24 cellular contexts compared by ENCODE assay signal in genomic region chr13:49125964-49126363, GRCh38.
DNase-seq lines count a peak whose midpoint lies in the region; ATAC-seq and TF ChIP-seq lines count a peak whose summit lies in the region.
"Had no signal": no experiment of that assay in that cellular context is flagged by ENCODE, and none has a peak within 500 bp of the region (broad histone marks: within the 10 kb centered on the region; RNA-seq: fewer than 3 reads in every experiment).

No MANE protein-coding gene starts in this region.

- CTCF ChIA-PET in T-cell (lab: Charles Lee): no interaction called here

- no peak overlapping the region for H3K4me3 ChIP-seq in lower leg skin (ENCODE audit: low read depth, poor library complexity, severe bottlenecking)
- H3K4me3 ChIP-seq: BLaER1 had no signal

- 36 to 82% methylated on average over 2 of the region's 2 CpGs for WGBS in lower leg skin, 2 donors

- H3K27me3 Mint-ChIP-seq in natural killer cell (ENCODE audit: low read depth in 2 of 2): no peaks in the 10 kb centered on the region
- no peaks in the 10 kb centered on the region for H3K27me3 Mint-ChIP-seq in natural killer cell treated with Interleukin-12 subunit alpha and Interleukin-12 subunit beta and Interleukin-15 and Interleukin-18, amount 100 ng/mL, for 72 hours
- no peaks in the 10 kb centered on the region for H3K27me3 Mint-ChIP-seq in T-cell
- no peaks in the 10 kb centered on the region for H3K27me3 Mint-ChIP-seq in naive thymus-derived CD8-positive, alpha-beta T cell
- H3K27me3 Mint-ChIP-seq: CD4-positive, alpha-beta memory T cell had no signal

- intact Hi-C loops in natural killer cell (cut with micrococcal nuclease): no loop called here
- intact Hi-C loops in lower leg skin (cut with DNase I; ENCODE audit: low total_unique reads): no loop called here

- ATAC-seq in natural killer cell (peak; percentile 44 to 82 (median 73)), T-cell (replicated peaks in 1 of 4) (no peak), GM19452 (IDR thresholded peaks at IDR 0.05; ENCODE audit: unreplicated experiment) (no peak), HG02642 (IDR thresholded peaks at IDR 0.05; ENCODE audit: poor library complexity, unreplicated experiment) (no peak)
- no peak for ATAC-seq in natural killer cell treated with Interleukin-12 subunit alpha and Interleukin-12 subunit beta and Interleukin-15 and Interleukin-18, amount 100 ng/mL, for 72 hours
- peak; percentile 46 to 56 for ATAC-seq in naive thymus-derived CD8-positive, alpha-beta T cell
- ATAC-seq: Panc1 had no signal

- TF ChIP-seq POLR2A in lower leg skin (IDR thresholded peaks at IDR 0.05): no peak

- H3K9me3 Mint-ChIP-seq in natural killer cell: no peaks in the 10 kb centered on the region
- H3K9me3 Mint-ChIP-seq in natural killer cell treated with Interleukin-12 subunit alpha and Interleukin-12 subunit beta and Interleukin-15 and Interleukin-18, amount 100 ng/mL, for 72 hours: peaks cover 4% of the 10 kb centered on the region
- H3K9me3 Mint-ChIP-seq in T-cell: peaks cover 0 to 5% (median 3%) of the 10 kb centered on the region in 3 donors
- H3K9me3 Mint-ChIP-seq in naive thymus-derived CD8-positive, alpha-beta T cell: peaks cover 0 to 4% (median 0%) of the 10 kb centered on the region in 9 donors
- H3K9me3 Mint-ChIP-seq: CD4-positive, alpha-beta memory T cell had no signal

- H3K4me1 Mint-ChIP-seq in natural killer cell (peaks cover 23 to 25% of the 10 kb centered on the region in 2 donors), T-cell (peaks cover 38 to 51% (median 47%) of the 10 kb centered on the region in 3 donors)
- peaks cover 20 to 22% of the 10 kb centered on the region in 2 donors for H3K4me1 Mint-ChIP-seq in natural killer cell treated with Interleukin-12 subunit alpha and Interleukin-12 subunit beta and Interleukin-15 and Interleukin-18, amount 100 ng/mL, for 72 hours (ENCODE audit: low read depth in 2 of 2)
- peaks cover 21 to 55% (median 33%) of the 10 kb centered on the region in 4 donors for H3K4me1 Mint-ChIP-seq in naive thymus-derived CD8-positive, alpha-beta T cell

- no peak overlapping the region for H3K27ac Mint-ChIP-seq in natural killer cell
- no peak overlapping the region for H3K27ac Mint-ChIP-seq in natural killer cell treated with Interleukin-12 subunit alpha and Interleukin-12 subunit beta and Interleukin-15 and Interleukin-18, amount 100 ng/mL, for 72 hours
- H3K27ac Mint-ChIP-seq in T-cell: peak overlapping the region; percentile 42 to 49
- H3K27ac Mint-ChIP-seq in naive thymus-derived CD8-positive, alpha-beta T cell: peak overlapping the region in 7 of 10 donors; percentile 3 to 74 (median 57)

- DNase-seq in natural killer cell (no peak), T-cell (no peak), lower leg skin (ENCODE audit: low spot score in 2 of 2) (no peak)
- DNase-seq in natural killer cell treated with Interleukin-12 subunit alpha and Interleukin-12 subunit beta and Interleukin-15 and Interleukin-18, amount 100 ng/mL, for 72 hours (ENCODE audit: low spot score): no peak
- DNase-seq in naive thymus-derived CD8-positive, alpha-beta T cell: no peak
- DNase-seq: Caco-2; CD4-positive, alpha-beta memory T cell; DMS 273 treated with DMSO at 0.1 percent for 48 hours; DMS79; EL; GDM1; H7; IMR-90; NCI-H1048; NCI-H1417; NCI-H1694; NCI-H2029 treated with DMSO at 0.1 percent for 48 hours; NCI-H2227 treated with DMSO at 0.1 percent for 48 hours; NCI-H69; SHP77 had no signal

- H3K4me3 Mint-ChIP-seq in natural killer cell (no peak overlapping the region), T-cell (no peak overlapping the region)
- H3K4me3 Mint-ChIP-seq in natural killer cell treated with Interleukin-12 subunit alpha and Interleukin-12 subunit beta and Interleukin-15 and Interleukin-18, amount 100 ng/mL, for 72 hours: no peak overlapping the region
- peak overlapping the region in 3 of 10 donors; percentile 2 to 24 (median 15) for H3K4me3 Mint-ChIP-seq in naive thymus-derived CD8-positive, alpha-beta T cell

- no peak for TF ChIP-seq CTCF in natural killer cell (IDR thresholded peaks at IDR 0.05)
- no peak for TF ChIP-seq CTCF in lower leg skin (IDR thresholded peaks at IDR 0.05)

- H3K36me3 Mint-ChIP-seq in natural killer cell (peaks cover under 1% of the 10 kb centered on the region), T-cell (peaks cover 8% of the 10 kb centered on the region)
- H3K36me3 Mint-ChIP-seq in natural killer cell treated with Interleukin-12 subunit alpha and Interleukin-12 subunit beta and Interleukin-15 and Interleukin-18, amount 100 ng/mL, for 72 hours: peaks cover 6% of the 10 kb centered on the region
- peaks cover under 1 to 7% (median 7%) of the 10 kb centered on the region in 3 donors for H3K36me3 Mint-ChIP-seq in naive thymus-derived CD8-positive, alpha-beta T cell

- POLR2A ChIA-PET in T-cell (lab: Charles Lee): interaction anchor here in 1 of 2 donors (0.7 kb wide), 1 partner anchor 601 kb away, joined by 4 read pairs; no protein-coding TSS in a partner anchor
- POLR2A ChIA-PET in naive thymus-derived CD8-positive, alpha-beta T cell (lab: Charles Lee): no interaction called here

Comparison
In these comparisons a context has a peak if more than half of its experiments do, and no peak if none do; other contexts are left out.
1. ATAC-seq: peak in natural killer cell (3 of 3) and naive thymus-derived CD8-positive, alpha-beta T cell (2 of 2); none in natural killer cell treated with Interleukin-12 subunit alpha and Interleukin-12 subunit beta and Interleukin-15 and Interleukin-18, amount 100 ng/mL, for 72 hours (0 of 2), T-cell (0 of 4), GM19452 (single experiment) and HG02642 (single experiment).
2. H3K27ac Mint-ChIP-seq: peak in T-cell (2 of 2) and naive thymus-derived CD8-positive, alpha-beta T cell (7 of 10); none in natural killer cell (0 of 2) and natural killer cell treated with Interleukin-12 subunit alpha and Interleukin-12 subunit beta and Interleukin-15 and Interleukin-18, amount 100 ng/mL, for 72 hours (0 of 2).